Comparison of ENCODE assay signal across 20 cellular contexts in the genomic region with DNA sequence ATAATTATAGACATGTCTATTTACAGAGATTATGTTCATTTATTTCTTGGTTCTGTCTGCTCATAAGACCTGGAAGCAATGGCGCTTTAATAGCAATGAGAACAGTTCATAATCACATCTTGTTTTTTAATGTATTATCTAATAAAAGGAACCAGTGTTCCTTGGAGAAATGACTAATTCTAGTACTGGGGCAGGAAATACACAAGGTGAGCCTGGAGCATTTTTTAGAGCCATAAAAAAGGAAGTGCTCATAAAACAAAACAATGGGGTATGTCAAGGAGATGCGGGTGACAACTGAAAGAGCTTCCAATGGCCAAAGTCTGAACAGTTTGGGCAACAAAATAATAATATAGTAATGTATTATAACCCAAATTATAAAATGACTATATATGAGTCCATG.
"Had no signal": no experiment of that assay in that cellular context is flagged by ENCODE, and none has a peak within 500 bp of the region (broad histone marks: within the 10 kb centered on the region; RNA-seq: fewer than 3 reads in every experiment).

No MANE protein-coding gene starts in this region.

- H3K4me3 ChIP-seq: coronary artery, dorsolateral prefrontal cortex, esophagus muscularis mucosa, left ventricle myocardium inferior, lung, psoas muscle, right atrium auricular region, sigmoid colon, skin epidermis, testis, tibial nerve had no signal

- ATAC-seq: left cardiac atrium; psoas muscle; stimulated activated naive B cell treated with anti-CD40 and anti-IgM and Interleukin-4, amounts not matched to agents 10 μg/mL and 1 μg/mL and 100 μg/mL, for 72 hours; stimulated activated naive CD8-positive, alpha-beta T cell treated with anti-CD3 and anti-CD28 coated beads, Interleukin-15, amount 100 ng/mL, for 72 hours had no signal

- H3K9me3 ChIP-seq: esophagus muscularis mucosa, left ventricle myocardium inferior, psoas muscle, right atrium auricular region, sigmoid colon, testis, tibial nerve had no signal

- DNase-seq: dorsolateral prefrontal cortex; effector CD8-positive, alpha-beta T cell; immature natural killer cell; left cardiac atrium; left ventricle myocardium inferior; mesendoderm; naive B cell; psoas muscle; sigmoid colon; stimulated activated CD4-positive, alpha-beta T cell treated with anti-CD3 and anti-CD28 coated beads, Interleukin-2, amount 100 ng/mL, for 24 hours; stimulated activated CD4-positive, alpha-beta T cell treated with anti-CD3 and anti-CD28 coated beads, Interleukin-4, amount 100 ng/mL, for 4 hours; stimulated activated naive B cell treated with anti-CD40 and anti-IgM and Interleukin-4, amounts not matched to agents 10 μg/mL and 1 μg/mL and 100 μg/mL, for 72 hours; stimulated activated naive CD8-positive, alpha-beta T cell treated with anti-CD3 and anti-CD28 coated beads, Interleukin-15, amount 100 ng/mL, for 72 hours; testis had no signal

- H3K27me3 ChIP-seq: dorsolateral prefrontal cortex, esophagus muscularis mucosa, right atrium auricular region, sigmoid colon, testis, tibial nerve had no signal

- H3K27ac ChIP-seq: coronary artery, dorsolateral prefrontal cortex, esophagus muscularis mucosa, left ventricle myocardium inferior, psoas muscle, right atrium auricular region, sigmoid colon, testis, tibial nerve had no signal

- H3K36me3 ChIP-seq: esophagus muscularis mucosa, left ventricle myocardium inferior, right atrium auricular region, sigmoid colon, tibial nerve had no signal

- H3K4me1 ChIP-seq: esophagus muscularis mucosa, left ventricle myocardium inferior, psoas muscle, right atrium auricular region, sigmoid colon, testis, tibial nerve had no signal
